21 cellular contexts compared by ENCODE assay signal in genomic region chr2:38968021-38968420, GRCh38.
"Had no signal": no experiment of that assay in that cellular context is flagged by ENCODE, and none has a peak within 500 bp of the region (broad histone marks: within the 10 kb centered on the region; RNA-seq: fewer than 3 reads in every experiment).

No MANE protein-coding gene starts in this region.

- H3K27me3 ChIP-seq: colonic mucosa, dorsolateral prefrontal cortex, esophagus muscularis mucosa, esophagus squamous epithelium, foreskin keratinocyte, gastrocnemius medialis, gastroesophageal sphincter had no signal

- H3K27ac ChIP-seq: colonic mucosa, coronary artery, dorsolateral prefrontal cortex, epithelial cell of prostate, esophagus muscularis mucosa, esophagus squamous epithelium, foreskin keratinocyte, gastrocnemius medialis, gastroesophageal sphincter had no signal

- H3K4me1 ChIP-seq: colonic mucosa, esophagus muscularis mucosa, esophagus squamous epithelium, foreskin keratinocyte, gastrocnemius medialis had no signal

- H3K4me3 ChIP-seq: colonic mucosa, coronary artery, dorsolateral prefrontal cortex, esophagus muscularis mucosa, esophagus squamous epithelium, gastrocnemius medialis, gastroesophageal sphincter had no signal

- DNase-seq: colonic mucosa; cortex of kidney; dermis blood vessel endothelial cell; dorsolateral prefrontal cortex; effector CD4-positive, alpha-beta T cell; effector CD8-positive, alpha-beta T cell; effector memory CD4-positive, alpha-beta T cell; effector memory CD8-positive, alpha-beta T cell; endodermal cell; erythroblast; esophagus squamous epithelium; foreskin fibroblast; foreskin keratinocyte; foreskin melanocyte; gastrocnemius medialis; glutamatergic neuron; head of caudate nucleus had no signal

- H3K9me3 ChIP-seq: colonic mucosa, esophagus muscularis mucosa, esophagus squamous epithelium, gastrocnemius medialis, gastroesophageal sphincter had no signal

- H3K36me3 ChIP-seq: colonic mucosa, esophagus squamous epithelium, gastrocnemius medialis had no signal
